1 cellular context compared by ENCODE assay signal in the genomic region with DNA sequence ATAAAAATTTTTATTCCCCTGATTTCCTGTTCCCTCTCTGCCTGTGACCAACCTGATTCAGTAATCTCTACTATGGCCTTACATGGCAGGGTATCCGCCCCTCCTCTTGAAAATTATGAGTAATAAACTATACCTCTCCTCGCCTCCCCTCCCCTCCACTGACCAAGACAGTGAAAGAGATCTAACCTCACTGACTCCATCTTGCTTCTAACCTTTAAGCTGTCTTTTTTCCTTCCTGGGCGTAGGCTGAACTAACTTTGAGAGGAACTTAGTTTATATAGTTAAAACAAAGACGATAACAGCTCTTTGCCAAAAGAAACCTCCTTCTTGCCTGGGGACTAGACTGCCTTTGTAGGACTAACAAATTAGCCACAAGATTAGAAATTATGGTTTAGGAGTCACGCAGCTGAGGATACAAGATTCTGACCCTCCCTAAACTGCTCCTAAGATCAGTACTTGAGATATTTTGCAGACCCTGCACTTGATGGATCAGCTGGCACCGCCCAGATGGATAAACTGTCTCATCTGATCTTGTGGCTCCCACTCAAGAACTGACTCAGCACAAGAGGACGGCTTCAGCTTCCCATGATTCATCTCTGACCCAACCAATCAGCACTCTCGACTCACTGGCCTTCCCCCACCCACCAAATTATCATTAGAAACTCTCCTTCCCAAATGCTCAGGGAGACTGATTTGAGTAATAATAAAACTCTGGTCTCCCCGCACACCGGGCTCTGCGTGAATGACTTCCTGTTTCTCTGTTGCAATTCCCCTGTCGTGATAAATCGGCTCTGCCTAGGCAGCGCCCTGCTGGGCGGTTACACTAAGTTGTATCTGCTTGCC.
A peak's percentile ranks its signal among the peaks of the same experiment; 100 is the strongest.
TF ChIP-seq lines count a peak whose summit lies in the region.

No MANE protein-coding gene starts in this region.

TF ChIP-seq in WTC11, 78 proteins besides CTCF, POLR2A, EP300 and RAD21 (continued from another document):
- TF ChIP-seq TEAD1 (CRISPR knock-in tag; IDR thresholded peaks at IDR 0.05) (peak; percentile 61), NR3C1 (CRISPR knock-in tag; conservative IDR thresholded peaks at IDR 0.05; ENCODE audit: low read depth) (no peak), NFE2L1 (CRISPR knock-in tag; IDR thresholded peaks at IDR 0.05) (peak; percentile 92)
